In the genomic region with DNA sequence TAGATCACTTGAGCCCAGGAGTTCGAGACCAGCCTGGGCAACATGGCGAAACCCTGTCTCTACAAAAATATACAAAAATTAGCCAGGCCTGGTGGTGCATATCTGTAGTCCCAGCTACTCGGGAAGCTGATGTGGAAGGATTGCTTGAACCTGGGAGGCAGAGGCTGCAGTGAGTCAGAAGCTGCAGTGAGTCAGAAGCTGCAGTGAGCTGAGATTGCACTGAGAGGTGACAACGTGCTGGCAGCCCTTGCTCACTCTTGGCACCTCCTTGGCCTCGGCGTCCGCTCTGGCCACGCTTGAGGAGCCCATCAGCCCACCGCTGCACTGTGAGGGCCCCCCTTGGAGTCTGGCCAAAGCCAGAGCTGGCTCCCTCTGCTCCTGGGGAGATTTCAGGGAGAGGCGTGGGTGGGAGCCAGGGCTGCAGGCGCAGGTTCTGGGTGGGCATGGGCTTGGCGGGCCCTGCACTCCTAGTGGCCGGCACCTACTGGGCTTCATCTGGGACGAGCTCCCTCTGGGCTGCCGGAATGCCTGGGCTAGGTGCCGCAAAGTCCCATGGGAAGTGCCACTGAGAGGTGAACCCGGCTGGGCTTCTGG, we compare ENCODE assay signal across 1 cellular context.
TF ChIP-seq lines count a peak whose summit lies in the region.

No MANE protein-coding gene starts in this region.

TF ChIP-seq in endothelial cell of umbilical vein, 7 proteins besides CTCF, POLR2A, EP300 and RAD21:
- no peak for TF ChIP-seq GATA2 (IDR thresholded peaks at IDR 0.05; ENCODE audit: insufficient read depth, insufficient read length, low read depth, low read length)
- TF ChIP-seq FOS (IDR thresholded peaks at IDR 0.05; ENCODE audit: borderline replicate concordance, insufficient read depth, low read length), result peak; percentile 24
- TF ChIP-seq POLR2AphosphoS5 (IDR thresholded peaks at IDR 0.05; ENCODE audit: insufficient read depth, low read depth, low read length), result no peak
